In the genomic region with DNA sequence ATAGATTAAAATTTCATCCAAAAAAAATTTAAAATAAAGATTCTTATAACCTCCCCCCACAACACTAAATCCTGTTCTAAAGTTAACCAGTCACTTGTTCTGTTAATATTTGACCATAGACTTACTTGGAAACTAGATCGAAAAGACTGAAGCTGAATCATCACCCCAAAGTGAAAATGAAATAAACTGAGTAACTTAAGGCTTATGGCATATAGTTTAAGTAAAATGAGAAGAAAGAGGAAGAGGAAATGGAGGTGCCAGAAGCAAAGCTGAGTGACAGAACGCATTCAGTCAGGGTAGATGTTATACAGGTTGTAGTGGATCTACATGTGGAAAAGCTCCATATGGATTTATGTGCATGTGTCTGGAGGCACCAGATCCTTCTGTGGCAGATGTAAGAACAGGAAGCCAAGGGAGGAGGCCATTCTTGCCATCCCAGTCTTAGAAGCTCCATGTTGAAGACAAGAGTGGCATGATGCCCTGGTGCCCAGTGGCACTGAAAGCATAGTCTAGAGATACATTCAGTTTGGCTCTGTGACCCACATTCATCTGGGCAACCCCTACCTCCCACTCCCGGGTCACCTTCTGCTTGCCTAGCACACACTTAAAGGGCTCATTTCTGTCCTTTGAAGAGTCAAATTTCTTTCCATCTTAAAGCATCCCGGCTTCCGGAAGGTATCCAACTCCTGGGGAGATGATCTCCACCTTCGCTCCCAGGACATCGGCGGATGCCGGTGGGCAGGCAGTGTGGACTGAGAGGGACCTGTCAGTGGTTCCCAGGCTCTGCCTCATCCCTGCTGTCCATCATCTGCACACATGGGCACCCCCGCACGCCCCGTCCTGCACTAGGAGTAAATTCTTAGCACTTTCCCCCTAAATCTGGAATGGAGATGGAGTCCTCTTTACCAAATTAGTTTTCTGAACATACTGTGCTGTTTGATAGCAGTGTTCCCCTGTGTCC, we compare ENCODE assay signal across 10 cellular contexts.
DNase-seq lines count a peak whose midpoint lies in the region; ATAC-seq, FAIRE-seq and TF ChIP-seq lines count a peak whose summit lies in the region.
"Had no signal": no experiment of that assay in that cellular context is flagged by ENCODE, and none has a peak within 500 bp of the region (broad histone marks: within the 10 kb centered on the region; RNA-seq: fewer than 3 reads in every experiment).

No MANE protein-coding gene starts in this region.

- no peak for TF ChIP-seq POLR2A in GM12891 (IDR thresholded peaks at IDR 0.05; ENCODE audit: low read depth, low read length)

- H3K79me2 ChIP-seq in MM.1S (ENCODE audit: low read length) (no peaks in the 10 kb centered on the region), hepatocyte (no peaks in the 10 kb centered on the region)

- TF ChIP-seq CTCF in MM.1S (IDR thresholded peaks at IDR 0.05; ENCODE audit: low read length) (no peak), hepatocyte (IDR thresholded peaks at IDR 0.05; ENCODE audit: poor library complexity) (no peak)

- H3K9me3 ChIP-seq in MM.1S (replicated peaks; ENCODE audit: insufficient read depth, low read length): no peaks in the 10 kb centered on the region
- no peaks in the 10 kb centered on the region for H3K9me3 ChIP-seq in hepatocyte (ENCODE audit: low read depth)

- no peak for FAIRE-seq in GM12891 (lab: Jason Lieb, UNC)

- peak overlapping the region; percentile 10; the same call in 1 of the 2 replicates for H3K27ac ChIP-seq in MM.1S (ENCODE audit: low read length)
- H3K27ac ChIP-seq in hepatocyte: peak overlapping the region; percentile 61
- H3K27ac ChIP-seq: dorsolateral prefrontal cortex had no signal

- no peak overlapping the region for H3K9ac ChIP-seq in MM.1S (ENCODE audit: low read length)

- 94% methylated on average over 12 of the region's 12 CpGs for WGBS in hepatocyte (ENCODE audit: low lambda C conversion rate, missing lambda C conversion rate)

- no peak overlapping the region for H3K4me3 ChIP-seq in MM.1S (ENCODE audit: low read length)
- H3K4me3 ChIP-seq in hepatocyte: no peak overlapping the region
- H3K4me3 ChIP-seq: dorsolateral prefrontal cortex had no signal

- H2AFZ ChIP-seq in MM.1S (ENCODE audit: low read length) (peak overlapping the region; percentile 36), hepatocyte (no peak overlapping the region)

- H3K9me2 ChIP-seq in MM.1S (replicated peaks; ENCODE audit: insufficient read depth, low read length): no peaks in the 10 kb centered on the region
- no peaks in the 10 kb centered on the region for H3K9me2 ChIP-seq in hepatocyte (replicated peaks; ENCODE audit: insufficient read depth)

- H3K4me1 ChIP-seq in MM.1S (ENCODE audit: low read length) (no peaks in the 10 kb centered on the region), hepatocyte (ENCODE audit: insufficient read depth) (peaks cover 7% of the 10 kb centered on the region)

- peak; percentile 75 for ATAC-seq in GM19467 (IDR thresholded peaks at IDR 0.05; ENCODE audit: unreplicated experiment)
- ATAC-seq in HG02610 (IDR thresholded peaks at IDR 0.05; ENCODE audit: unreplicated experiment): no peak

- 0 out of 2 replicates have a peak overlapping the region, but pooled peaks have one; percentile 18 for H3K4me2 ChIP-seq in MM.1S (ENCODE audit: low read depth, low read length)
- peak overlapping the region; percentile 59 for H3K4me2 ChIP-seq in hepatocyte

- no peak for DNase-seq in GM12891 (ENCODE audit: insufficient read length, low spot score)
- DNase-seq in MM.1S: peak; percentile 23
- DNase-seq in hepatocyte (ENCODE audit: low spot score): no peak
- no peak for DNase-seq in DMS153 treated with DMSO at 0.1 percent for 48 hours (lab: John Stamatoyannopoulos, UW; ENCODE audit: unreplicated experiment)
- DNase-seq in EL: no peak
- DNase-seq in T1000 (lab: John Stamatoyannopoulos, UW): no peak
- DNase-seq: dorsolateral prefrontal cortex, H7 had no signal

- H3K27me3 ChIP-seq in MM.1S (replicated peaks; ENCODE audit: insufficient read depth, low read length) (no peaks in the 10 kb centered on the region), hepatocyte (no peaks in the 10 kb centered on the region)
- H3K27me3 ChIP-seq: dorsolateral prefrontal cortex had no signal

- H3K36me3 ChIP-seq in MM.1S (replicated peaks; ENCODE audit: insufficient read depth, low read length) (no peaks in the 10 kb centered on the region), hepatocyte (replicated peaks; ENCODE audit: insufficient read depth, low read depth) (no peaks in the 10 kb centered on the region)

- no peaks in the 10 kb centered on the region for H3F3A ChIP-seq in MM.1S (ENCODE audit: insufficient read depth, low read length)

- H4K20me1 ChIP-seq in MM.1S (ENCODE audit: insufficient read depth, low read length): no peaks in the 10 kb centered on the region
- H4K20me1 ChIP-seq in hepatocyte (ENCODE audit: insufficient read depth, poor library complexity, severe bottlenecking): no peaks in the 10 kb centered on the region

TF ChIP-seq in GM12891, 5 proteins besides CTCF, POLR2A, EP300 and RAD21:
- TF ChIP-seq SPI1 (IDR thresholded peaks at IDR 0.05; ENCODE audit: low read depth, low read length): peak; percentile 37; the same call in 1 of the 2 replicates
- TF ChIP-seq POLR2AphosphoS5 (IDR thresholded peaks at IDR 0.05; ENCODE audit: low read depth, low read length): no peak
